Comparison of ENCODE assay signal across 23 cellular contexts in the genomic region with DNA sequence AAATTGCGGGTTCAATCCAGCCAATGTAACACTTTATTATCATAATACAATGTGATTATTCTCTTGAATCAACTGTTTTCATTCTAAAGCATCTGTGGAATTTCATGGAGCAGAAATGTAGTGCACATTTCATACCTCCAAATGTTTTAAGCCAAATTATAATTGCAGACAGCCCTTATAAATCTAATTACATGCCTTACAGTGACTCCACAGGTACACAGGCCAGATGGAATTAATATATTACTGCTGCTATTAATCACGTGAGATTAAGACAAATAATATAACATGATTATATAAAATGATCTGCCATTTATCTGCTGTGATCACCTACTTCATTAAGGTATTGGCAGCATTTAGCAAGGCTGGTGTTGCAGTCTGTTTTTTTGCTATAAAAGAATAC.
"Had no signal": no experiment of that assay in that cellular context is flagged by ENCODE, and none has a peak within 500 bp of the region (broad histone marks: within the 10 kb centered on the region; RNA-seq: fewer than 3 reads in every experiment).

No MANE protein-coding gene starts in this region.

- H3K27ac ChIP-seq: colonic mucosa, epithelial cell of prostate, esophagus squamous epithelium, gastrocnemius medialis, heart right ventricle, left lung, lower lobe of right lung had no signal

- H3K4me1 ChIP-seq: colonic mucosa, gastrocnemius medialis, heart right ventricle, left lung, lower lobe of right lung had no signal

- DNase-seq: colonic mucosa; cortex of kidney; effector CD8-positive, alpha-beta T cell; effector memory CD8-positive, alpha-beta T cell; endodermal cell; erythroblast; esophagus squamous epithelium; foreskin fibroblast; foreskin melanocyte; gastrocnemius medialis; glutamatergic neuron; head of caudate nucleus; heart right ventricle; hippocampal formation; left cardiac atrium; left lung; left ventricle myocardium superior; lower lobe of right lung; mesenchymal stem cell; mucosa of descending colon; naive B cell had no signal

- H3K4me3 ChIP-seq: colonic mucosa, esophagus squamous epithelium, gastrocnemius medialis, heart right ventricle, left lung, lower lobe of right lung, mucosa of descending colon had no signal

- H3K27me3 ChIP-seq: colonic mucosa, esophagus squamous epithelium, gastrocnemius medialis, heart right ventricle, left lung had no signal

- ATAC-seq: effector memory CD8-positive, alpha-beta T cell; esophagus mucosa; gastrocnemius medialis; heart right ventricle; left cardiac atrium; left lung; left ventricle myocardium superior; lower lobe of right lung; mucosa of descending colon had no signal

- H3K36me3 ChIP-seq: colonic mucosa, esophagus squamous epithelium, gastrocnemius medialis, heart right ventricle, left lung, lower lobe of right lung had no signal

- H3K9me3 ChIP-seq: colonic mucosa, esophagus squamous epithelium, gastrocnemius medialis, left lung, lower lobe of right lung, mucosa of descending colon had no signal
